ENCODE assay signal across 7 cellular contexts in the genomic region with DNA sequence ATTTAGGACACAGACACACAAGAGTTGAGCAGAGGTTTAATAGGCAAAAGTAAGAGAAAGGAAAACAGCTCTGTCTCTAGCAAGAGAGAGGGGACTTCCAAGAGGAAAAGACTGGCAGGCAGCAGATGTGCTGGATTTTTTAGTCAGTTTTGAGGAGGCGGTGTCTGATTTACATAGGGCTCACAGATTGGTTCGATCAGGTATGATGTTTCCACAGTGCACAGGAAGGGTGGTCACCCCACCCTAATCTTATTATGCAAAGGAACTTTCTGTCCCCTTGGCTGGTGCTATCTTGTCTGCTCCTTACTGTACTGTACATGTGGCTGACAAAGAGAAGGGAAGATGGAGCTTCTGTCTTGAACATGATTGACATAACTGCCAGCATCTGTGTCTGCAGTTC.
A peak's percentile ranks its signal among the peaks of the same experiment; 100 is the strongest.
DNase-seq lines count a peak whose midpoint lies in the region; ATAC-seq and TF ChIP-seq lines count a peak whose summit lies in the region.

No MANE protein-coding gene starts in this region.

- peak; percentile 52 for ATAC-seq in GM18868 (IDR thresholded peaks at IDR 0.05; ENCODE audit: unreplicated experiment)
- peak; percentile 89 for ATAC-seq in HG02678 (IDR thresholded peaks at IDR 0.05; ENCODE audit: unreplicated experiment)

- H3K27me3 Mint-ChIP-seq in T-helper 2 cell treated with Interferon-gamma antibody and Interleukin-4, amounts not matched to agents 5 μg/mL and 100 μg/mL, for 36 hours (ENCODE audit: low read depth), result no peaks in the 10 kb centered on the region
- H3K27me3 Mint-ChIP-seq in nephron progenitor cell (ENCODE audit: low read depth, poor library complexity), result peaks cover 2% of the 10 kb centered on the region

- no peak overlapping the region for H3K4me3 Mint-ChIP-seq in T-helper 2 cell treated with Interferon-gamma antibody and Interleukin-4, amounts not matched to agents 5 μg/mL and 100 μg/mL, for 36 hours
- H3K4me3 Mint-ChIP-seq in nephron progenitor cell, result no peak overlapping the region

- no peaks in the 10 kb centered on the region for H3K9me3 Mint-ChIP-seq in T-helper 2 cell treated with Interferon-gamma antibody and Interleukin-4, amounts not matched to agents 5 μg/mL and 100 μg/mL, for 36 hours
- H3K9me3 Mint-ChIP-seq in nephron progenitor cell, result no peaks in the 10 kb centered on the region

- peaks cover 4% of the 10 kb centered on the region for H3K4me1 Mint-ChIP-seq in T-helper 2 cell treated with Interferon-gamma antibody and Interleukin-4, amounts not matched to agents 5 μg/mL and 100 μg/mL, for 36 hours (ENCODE audit: low read depth)
- no peaks in the 10 kb centered on the region for H3K4me1 Mint-ChIP-seq in nephron progenitor cell

- H3K36me3 Mint-ChIP-seq in T-helper 2 cell treated with Interferon-gamma antibody and Interleukin-4, amounts not matched to agents 5 μg/mL and 100 μg/mL, for 36 hours (ENCODE audit: low read depth), result peaks cover 47% of the 10 kb centered on the region
- peaks cover 69% of the 10 kb centered on the region for H3K36me3 Mint-ChIP-seq in nephron progenitor cell (ENCODE audit: low read depth)

- no peak for DNase-seq in T-helper 2 cell treated with Interferon-gamma antibody and Interleukin-4, amounts not matched to agents 5 μg/mL and 100 μg/mL, for 36 hours (ENCODE audit: low spot score)
- DNase-seq in nephron progenitor cell, result no peak
- no peak for DNase-seq in ecto neural progenitor cell (ENCODE audit: low spot score)
- DNase-seq in iPS-NIHi11 (ENCODE audit: low spot score), result no peak
- DNase-seq in NCI-H2081 (lab: John Stamatoyannopoulos, UW), result no peak

- TF ChIP-seq CTCF in nephron progenitor cell (IDR thresholded peaks at IDR 0.05), result no peak

- H3K27ac Mint-ChIP-seq in T-helper 2 cell treated with Interferon-gamma antibody and Interleukin-4, amounts not matched to agents 5 μg/mL and 100 μg/mL, for 36 hours, result peak overlapping the region; percentile 50
- H3K27ac Mint-ChIP-seq in nephron progenitor cell, result peak overlapping the region; percentile 77
